1 cellular context compared by ENCODE assay signal in genomic region chr6:129890164-129890563, GRCh38.
TF ChIP-seq lines count a peak whose summit lies in the region.

No MANE protein-coding gene starts in this region.

TF ChIP-seq in H1, 55 proteins besides CTCF, POLR2A, EP300 and RAD21 (continued from another document):
- TF ChIP-seq BACH1 (IDR thresholded peaks at IDR 0.05; ENCODE audit: low read length) = no peak
